In the genomic region with DNA sequence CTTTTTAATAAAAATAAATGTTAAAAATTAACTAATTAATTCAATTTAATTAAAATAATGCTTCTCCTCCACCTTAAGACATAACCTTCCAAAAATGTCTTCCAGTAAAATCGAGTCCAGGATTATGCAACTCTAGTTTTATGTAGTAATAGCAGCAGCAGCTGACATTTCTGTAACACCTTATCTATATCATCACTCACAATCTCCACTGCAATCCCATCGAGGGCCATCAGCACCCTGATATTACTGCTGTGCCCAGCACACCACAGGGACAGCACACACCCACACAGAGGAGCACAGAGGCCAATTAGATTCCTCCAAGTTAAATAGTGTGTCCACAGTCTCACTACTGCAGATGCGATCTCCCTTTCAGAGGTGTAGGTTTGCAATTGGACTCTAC, we compare ENCODE assay signal across 17 cellular contexts. TPM values are rescaled to one million over a fixed set of nuclear protein-coding genes. Genes with fewer than 3 reads are reported as not detected.
DNase-seq lines count a peak whose midpoint lies in the region; ATAC-seq and TF ChIP-seq lines count a peak whose summit lies in the region.
"Had no signal": no experiment of that assay in that cellular context is flagged by ENCODE, and none has a peak within 500 bp of the region (broad histone marks: within the 10 kb centered on the region; RNA-seq: fewer than 3 reads in every experiment).

No MANE protein-coding gene starts in this region.

- 58 to 67% (median 65%) methylated on average over 3 of the region's 3 CpGs for WGBS in heart left ventricle, 4 donors
- 74% methylated on average over 3 of the region's 3 CpGs for WGBS in hepatocyte (ENCODE audit: low lambda C conversion rate, missing lambda C conversion rate)
- WGBS in prostate gland: 42% methylated on average over 3 of the region's 3 CpGs

- H3K9me2 ChIP-seq in hepatocyte (replicated peaks; ENCODE audit: insufficient read depth): no peaks in the 10 kb centered on the region
- H3K9me2 ChIP-seq: SK-N-SH had no signal

- H3K4me1 ChIP-seq in heart left ventricle: peaks cover 14 to 61% (median 50%) of the 10 kb centered on the region in 12 donors
- peaks cover 54% of the 10 kb centered on the region for H3K4me1 ChIP-seq in hepatocyte (ENCODE audit: insufficient read depth)
- peaks cover 3% of the 10 kb centered on the region for H3K4me1 ChIP-seq in prostate gland (replicated peaks)
- H3K4me1 ChIP-seq in uterus: no peaks in the 10 kb centered on the region

- no peaks in the 10 kb centered on the region for H3K36me3 ChIP-seq in heart left ventricle
- no peaks in the 10 kb centered on the region for H3K36me3 ChIP-seq in hepatocyte (replicated peaks; ENCODE audit: insufficient read depth, low read depth)
- no peaks in the 10 kb centered on the region for H3K36me3 ChIP-seq in prostate gland
- no peaks in the 10 kb centered on the region for H3K36me3 ChIP-seq in uterus

- no peak for DNase-seq in heart left ventricle
- DNase-seq in cardiac septum (ENCODE audit: low spot score): no peak
- DNase-seq in hepatocyte (ENCODE audit: low spot score): no peak
- DNase-seq in prostate gland (ENCODE audit: low spot score): no peak
- DNase-seq in uterus: no peak
- DNase-seq in cerebellar nuclear complex (lab: John Stamatoyannopoulos, UW): no peak
- DNase-seq in RKO (ENCODE audit: low spot score): no peak
- DNase-seq: activated CD4-positive, alpha-beta T cell treated with anti-CD3 and anti-CD28 coated beads for 48 hours; activated naive CD4-positive, alpha-beta T cell treated with anti-CD3 and anti-CD28 coated beads, Interleukin-2, amount 10 ng/mL, durations not matched to agents 7 days and 5 days; CD8-positive, alpha-beta memory T cell; EL; NCI-H146; NCI-H446; SK-N-SH; stimulated activated CD4-positive, alpha-beta T cell treated with anti-CD3 and anti-CD28 coated beads, Interleukin-1b, Interleukin-23, amount 100 ng/mL, for 48 hours; trophoblast cell had no signal

- ATAC-seq in heart left ventricle (peak in 2 of 4 donors; percentile 2 to 9), HG03097 (IDR thresholded peaks at IDR 0.05; ENCODE audit: low FRiP score, unreplicated experiment) (no peak)

- intact Hi-C loops in heart left ventricle (cut with DNase I): loop anchor here in 3 of 10 donors (1.0 to 5.0 kb wide), 5 partner anchors 15 to 47 kb away; no protein-coding TSS in a partner anchor
- intact Hi-C loops in cardiac septum (cut with DNase I): loop anchor here (5.0 kb wide), 1 partner anchor 38 kb away; no protein-coding TSS in a partner anchor
- intact Hi-C loops in prostate gland (cut with DNase I): no loop called here
- intact Hi-C loops in uterus (cut with DNase I; ENCODE audit: low total_unique reads): no loop called here

- TF ChIP-seq POLR2A in heart left ventricle (IDR thresholded peaks at IDR 0.05) (no peak), prostate gland (IDR thresholded peaks at IDR 0.05) (no peak), uterus (IDR thresholded peaks at IDR 0.05) (no peak)

- TF ChIP-seq CTCF in heart left ventricle (IDR thresholded peaks at IDR 0.05) (no peak), hepatocyte (IDR thresholded peaks at IDR 0.05; ENCODE audit: poor library complexity) (no peak), prostate gland (IDR thresholded peaks at IDR 0.05) (no peak), uterus (IDR thresholded peaks at IDR 0.05) (no peak)

- no peak overlapping the region for H3K4me2 ChIP-seq in hepatocyte
- H3K4me2 ChIP-seq: SK-N-SH had no signal

- H3K27me3 ChIP-seq in heart left ventricle (no peaks in the 10 kb centered on the region), hepatocyte (no peaks in the 10 kb centered on the region), prostate gland (replicated peaks; ENCODE audit: insufficient read depth) (no peaks in the 10 kb centered on the region), uterus (no peaks in the 10 kb centered on the region)

- no peaks in the 10 kb centered on the region for H4K20me1 ChIP-seq in hepatocyte (ENCODE audit: insufficient read depth, poor library complexity, severe bottlenecking)

- H3K9me3 ChIP-seq in heart left ventricle (no peaks in the 10 kb centered on the region), hepatocyte (ENCODE audit: low read depth) (no peaks in the 10 kb centered on the region), prostate gland (no peaks in the 10 kb centered on the region), uterus (no peaks in the 10 kb centered on the region)
- H3K9me3 ChIP-seq: SK-N-SH had no signal

- no peak overlapping the region for H2AFZ ChIP-seq in hepatocyte

- H3K4me3 ChIP-seq in heart left ventricle (no peak overlapping the region), hepatocyte (no peak overlapping the region), prostate gland (no peak overlapping the region), uterus (no peak overlapping the region)

- H3K79me2 ChIP-seq in hepatocyte: peaks cover 14% of the 10 kb centered on the region

- H3K27ac ChIP-seq in heart left ventricle (peak overlapping the region; percentile 64 to 94 (median 85)), hepatocyte (peak overlapping the region; percentile 98), prostate gland (peak overlapping the region; percentile 71 to 82), uterus (peak overlapping the region; percentile 67 to 79)

RNA-seq across cellular contexts. Expression of a gene that starts 2.9 kb away (rescaled TPM):
- 1 to 10 TPM; 2.8 to 9.4 (median 6.7) TPM for total RNA-seq in heart left ventricle
- 1 to 10 TPM; 4.3 to 6.3 TPM for polyA plus RNA-seq in heart left ventricle
- 5.5 TPM for total RNA-seq in cardiac septum
- total RNA-seq in hepatocyte: 7.0 and 10.2 TPM in 2 replicates
- 7.6 and 12.0 TPM in 2 replicates for polyA plus RNA-seq in hepatocyte
- 10 to 100 TPM; 11.7 to 17.8 TPM for total RNA-seq in prostate gland
- 10 to 100 TPM in 3 of 4 donors, 1 to 10 TPM in 1; 9.9 to 44.7 (median 21.5) TPM for total RNA-seq in uterus
